16 cellular contexts compared by ENCODE assay signal in the genomic region with DNA sequence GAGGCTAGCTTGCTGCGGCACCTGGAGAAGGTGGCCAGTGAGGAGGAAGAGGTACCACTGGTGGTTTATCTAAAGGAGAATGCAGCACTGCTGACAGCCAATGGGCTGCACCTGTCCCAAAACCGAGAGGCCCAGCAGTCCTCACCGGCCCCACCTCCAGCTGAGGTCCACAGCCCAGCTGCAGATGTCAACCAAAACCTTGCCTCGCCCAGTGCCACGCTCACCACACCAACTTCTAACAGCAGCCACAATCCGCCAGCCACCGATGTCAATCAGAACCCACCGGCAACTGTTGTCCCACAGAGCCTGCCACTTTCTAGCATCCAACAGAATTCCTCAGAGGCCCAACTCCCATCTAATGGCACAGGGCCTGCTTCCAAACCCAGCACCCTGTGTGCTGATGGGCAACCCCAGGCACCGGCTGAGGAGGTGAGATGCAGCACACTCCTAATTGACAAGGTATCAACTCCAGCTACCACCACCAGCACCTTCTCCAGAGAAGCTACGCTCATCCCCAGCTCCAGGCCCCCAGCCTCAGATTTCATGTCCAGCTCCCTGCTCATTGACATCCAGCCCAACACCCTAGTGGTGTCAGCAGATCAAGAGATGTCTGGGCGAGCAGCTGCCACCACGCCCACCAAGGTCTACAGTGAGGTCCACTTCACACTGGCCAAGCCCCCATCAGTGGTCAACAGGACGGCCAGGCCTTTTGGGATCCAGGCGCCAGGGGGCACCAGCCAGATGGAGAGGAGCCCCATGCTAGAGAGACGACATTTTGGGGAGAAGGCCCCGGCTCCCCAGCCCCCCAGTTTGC. TPM values are rescaled to one million over a fixed set of nuclear protein-coding genes. Genes with fewer than 3 reads are reported as not detected.
DNase-seq lines count a peak whose midpoint lies in the region; ATAC-seq and TF ChIP-seq lines count a peak whose summit lies in the region.
"Had no signal": no experiment of that assay in that cellular context is flagged by ENCODE, and none has a peak within 500 bp of the region (broad histone marks: within the 10 kb centered on the region; RNA-seq: fewer than 3 reads in every experiment).

No MANE protein-coding gene starts in this region.

- H3K23ac ChIP-seq in neuronal stem cell (ENCODE audit: low read depth, low read length, poor library complexity), result no peak overlapping the region

- DNase-seq in SJCRH30 (peak; percentile 83 to 87), esophagus squamous epithelium (lab: John Stamatoyannopoulos, UW) (no peak), neuronal stem cell (ENCODE audit: low spot score) (no peak), tibial artery (peak in 1 of 2 donors; percentile 65)
- DNase-seq: activated CD4-positive, alpha-beta T cell treated with anti-CD3 and anti-CD28 coated beads for 4 hours; activated CD8-positive, alpha-beta memory T cell treated with anti-CD3 and anti-CD28 coated beads, Interleukin-2, amount 10 ng/mL, durations not matched to agents 7 days and 5 days; foreskin melanocyte; NCI-H1436; NCI-H510A treated with DMSO at 0.1 percent for 48 hours; stimulated activated CD4-positive, alpha-beta T cell treated with anti-CD3 and anti-CD28 coated beads, Interleukin-15, amount 100 ng/mL, for 24 hours; T-helper 1 cell had no signal

- H3K4me3 Mint-ChIP-seq in stimulated activated memory B cell treated with anti-CD40 and anti-IgM and Interleukin-4, amounts not matched to agents 10 μg/mL and 1 μg/mL and 100 μg/mL, for 72 hours, result no peak overlapping the region
- H3K4me3 Mint-ChIP-seq: activated CD8-positive, alpha-beta memory T cell treated with anti-CD3 and anti-CD28 coated beads, Interleukin-2, amount 10 ng/mL, durations not matched to agents 7 days and 5 days had no signal

- peak overlapping the region; percentile 62 for H2BK5ac ChIP-seq in neuronal stem cell (ENCODE audit: low read length)

- peak overlapping the region; percentile 75 for H2BK12ac ChIP-seq in neuronal stem cell (ENCODE audit: low read length)

- peak overlapping the region; percentile 24 for H3K9ac ChIP-seq in neuronal stem cell (ENCODE audit: low read depth, low read length, poor library complexity)

- no peak overlapping the region for H4K8ac ChIP-seq in neuronal stem cell (ENCODE audit: low read depth, low read length)

- H3K9me3 ChIP-seq in SJCRH30 (replicated peaks) (no peaks in the 10 kb centered on the region), esophagus squamous epithelium (no peaks in the 10 kb centered on the region), neuronal stem cell (replicated peaks in 1 of 2; ENCODE audit: control insufficient read depth in 2 of 2, insufficient read depth in 1 of 2, low read depth in 1 of 2, low read length in 2 of 2) (no peaks in the 10 kb centered on the region), tibial artery (no peaks in the 10 kb centered on the region)

- no peak overlapping the region for H3K27ac Mint-ChIP-seq in stimulated activated memory B cell treated with anti-CD40 and anti-IgM and Interleukin-4, amounts not matched to agents 10 μg/mL and 1 μg/mL and 100 μg/mL, for 72 hours
- H3K27ac Mint-ChIP-seq: activated CD8-positive, alpha-beta memory T cell treated with anti-CD3 and anti-CD28 coated beads, Interleukin-2, amount 10 ng/mL, durations not matched to agents 7 days and 5 days had no signal

- WGBS in esophagus squamous epithelium, 2 donors, result 86 to 95% methylated on average over 3 to 8 of the region's 16 CpGs
- no CpG with 5 or more reads among the region's 16 CpGs for WGBS in neuronal stem cell (ENCODE audit: extremely low coverage in 2 of 2, insufficient read length in 2 of 2, insufficient replicate concordance in 1 of 2), 2 donors

- H2AK5ac ChIP-seq in neuronal stem cell (ENCODE audit: low read depth, low read length), result peak overlapping the region; percentile 99

- H3K79me1 ChIP-seq in neuronal stem cell (ENCODE audit: low read depth, low read length), result no peaks in the 10 kb centered on the region

- no peak overlapping the region for H4K91ac ChIP-seq in neuronal stem cell (ENCODE audit: low read depth, low read length, poor library complexity)

- H3K4me2 ChIP-seq in neuronal stem cell (ENCODE audit: insufficient read depth, low read length, poor library complexity, severe bottlenecking), result no peak overlapping the region

- H3K14ac ChIP-seq in neuronal stem cell (ENCODE audit: low read length), result no peak overlapping the region

- H3K4me1 ChIP-seq in SJCRH30 (peaks cover 57% of the 10 kb centered on the region), esophagus squamous epithelium (peaks cover 0 to 76% (median 45%) of the 10 kb centered on the region in 3 donors), neuronal stem cell (ENCODE audit: control insufficient read depth in 2 of 2, insufficient read depth in 1 of 2, low read depth in 1 of 2, low read length in 2 of 2) (peaks cover 27 to 46% of the 10 kb centered on the region in 2 donors), tibial artery (peaks cover 3 to 100% (median 85%) of the 10 kb centered on the region in 4 donors)

- no peaks in the 10 kb centered on the region for H3K27me3 Mint-ChIP-seq in stimulated activated memory B cell treated with anti-CD40 and anti-IgM and Interleukin-4, amounts not matched to agents 10 μg/mL and 1 μg/mL and 100 μg/mL, for 72 hours

- H3K9me3 Mint-ChIP-seq in stimulated activated memory B cell treated with anti-CD40 and anti-IgM and Interleukin-4, amounts not matched to agents 10 μg/mL and 1 μg/mL and 100 μg/mL, for 72 hours, result no peaks in the 10 kb centered on the region

- peaks cover 32% of the 10 kb centered on the region for H3K36me3 Mint-ChIP-seq in stimulated activated memory B cell treated with anti-CD40 and anti-IgM and Interleukin-4, amounts not matched to agents 10 μg/mL and 1 μg/mL and 100 μg/mL, for 72 hours
- H3K36me3 Mint-ChIP-seq: activated CD8-positive, alpha-beta memory T cell treated with anti-CD3 and anti-CD28 coated beads, Interleukin-2, amount 10 ng/mL, durations not matched to agents 7 days and 5 days had no signal

- H3K36me3 ChIP-seq in SJCRH30, result peaks cover 7% of the 10 kb centered on the region; the same call in 1 of the 2 replicates
- H3K36me3 ChIP-seq in esophagus squamous epithelium, result peaks cover 0 to 32% (median 19%) of the 10 kb centered on the region in 3 donors
- no peaks in the 10 kb centered on the region for H3K36me3 ChIP-seq in neuronal stem cell (replicated peaks in 1 of 2; ENCODE audit: control insufficient read depth in 2 of 2, insufficient read depth in 2 of 2, low read length in 2 of 2)
- peaks cover 22 to 36% (median 34%) of the 10 kb centered on the region in 3 donors for H3K36me3 ChIP-seq in tibial artery

- no peak overlapping the region for H3K4me3 ChIP-seq in SJCRH30
- H3K4me3 ChIP-seq in esophagus squamous epithelium, result no peak overlapping the region
- H3K4me3 ChIP-seq in neuronal stem cell (ENCODE audit: low read length in 2 of 2), result no peak overlapping the region
- H3K4me3 ChIP-seq in tibial artery, result peak overlapping the region in 1 of 2 donors; percentile 16

- no peak for TF ChIP-seq POLR2A in esophagus squamous epithelium (IDR thresholded peaks at IDR 0.05)

- peaks cover 19% of the 10 kb centered on the region for H3K4me1 Mint-ChIP-seq in stimulated activated memory B cell treated with anti-CD40 and anti-IgM and Interleukin-4, amounts not matched to agents 10 μg/mL and 1 μg/mL and 100 μg/mL, for 72 hours
- H3K4me1 Mint-ChIP-seq: activated CD8-positive, alpha-beta memory T cell treated with anti-CD3 and anti-CD28 coated beads, Interleukin-2, amount 10 ng/mL, durations not matched to agents 7 days and 5 days had no signal

- peak overlapping the region; percentile 55 for H3K27ac ChIP-seq in SJCRH30
- peak overlapping the region in 3 of 4 donors; percentile 30 to 63 (median 39) for H3K27ac ChIP-seq in esophagus squamous epithelium
- peak overlapping the region; percentile 50 for H3K27ac ChIP-seq in neuronal stem cell (replicated peaks; ENCODE audit: low read length)
- peak overlapping the region; percentile 77 to 86 for H3K27ac ChIP-seq in tibial artery
- H3K27ac ChIP-seq: epithelial cell of prostate had no signal

- H3K18ac ChIP-seq in neuronal stem cell (ENCODE audit: low read length), result peak overlapping the region; percentile 93

- H3K27me3 ChIP-seq in SJCRH30 (no peaks in the 10 kb centered on the region), esophagus squamous epithelium (no peaks in the 10 kb centered on the region), neuronal stem cell (ENCODE audit: control insufficient read depth in 3 of 3, insufficient read depth in 3 of 3, low read depth in 1 of 3, low read length in 3 of 3) (no peaks in the 10 kb centered on the region), tibial artery (no peaks in the 10 kb centered on the region)

- intact Hi-C loops in esophagus squamous epithelium (cut with DNase I) (no loop called here), tibial artery (cut with DNase I; ENCODE audit: low total_unique reads) (loop anchor here (10.0 kb wide), 1 partner anchor 164 kb away; no protein-coding TSS in a partner anchor)

- H2BK120ac ChIP-seq in neuronal stem cell (ENCODE audit: low read depth, low read length), result peak overlapping the region; percentile 81

- TF ChIP-seq CTCF in esophagus squamous epithelium (IDR thresholded peaks at IDR 0.05), result no peak
- no peak for TF ChIP-seq CTCF in tibial artery (IDR thresholded peaks at IDR 0.05)

- H3K4ac ChIP-seq in neuronal stem cell (ENCODE audit: low read length), result no peak overlapping the region

- H2BK15ac ChIP-seq in neuronal stem cell (ENCODE audit: low read length), result peak overlapping the region; percentile 96

- no peak overlapping the region for H2AFZ ChIP-seq in neuronal stem cell (ENCODE audit: low read length)

- ATAC-seq in HG03280 (IDR thresholded peaks at IDR 0.05; ENCODE audit: unreplicated experiment) (no peak), HG02623 (IDR thresholded peaks at IDR 0.05; ENCODE audit: unreplicated experiment) (no peak)
- no peak for ATAC-seq in stimulated activated memory B cell treated with anti-CD40 and anti-IgM and Interleukin-4, amounts not matched to agents 10 μg/mL and 1 μg/mL and 100 μg/mL, for 72 hours
- ATAC-seq: activated CD8-positive, alpha-beta memory T cell treated with anti-CD3 and anti-CD28 coated beads, Interleukin-2, amount 10 ng/mL, durations not matched to agents 7 days and 5 days had no signal

RNA-seq across cellular contexts. Expression of a gene that starts 8.0 kb away (rescaled TPM):
- total RNA-seq in SJCRH30 (2014; rRNA removed; shearing (Covaris generic)), result 2.3 and 3.2 TPM in 2 replicates
- total RNA-seq in esophagus squamous epithelium, result 1 to 10 TPM; 2.5 to 8.8 (median 5.6) TPM
- 3.8 TPM for polyA plus RNA-seq in neuronal stem cell (2013, experiment 1 of 2)
- polyA plus RNA-seq in neuronal stem cell (2013, experiment 2 of 2), result 3.2 TPM

RNA-seq across cellular contexts. Expression of a gene that starts 12.6 kb away (rescaled TPM):
- total RNA-seq in SJCRH30 (2014; rRNA removed; shearing (Covaris generic)), result 0.02 TPM in 1 of 2 replicates, not detected in the other
- under 1 TPM in 1 of 4 donors, not detected in 3; under 0.01 TPM for total RNA-seq in esophagus squamous epithelium
- 0.57 TPM for polyA plus RNA-seq in neuronal stem cell (2013, experiment 1 of 2)
- 0.47 TPM for polyA plus RNA-seq in neuronal stem cell (2013, experiment 2 of 2)
- total RNA-seq: activated CD8-positive, alpha-beta memory T cell treated with anti-CD3 and anti-CD28 coated beads, Interleukin-2, amount 10 ng/mL, durations not matched to agents 7 days and 5 days; MCF 10A had no signal

RNA-seq across cellular contexts. Expression of a gene that starts 52.4 kb away (rescaled TPM):
- total RNA-seq in SJCRH30 (2014; rRNA removed; shearing (Covaris generic)), result 50.5 and 55.2 TPM in 2 replicates
- total RNA-seq in esophagus squamous epithelium, result 10 to 100 TPM; 22.8 to 38.4 (median 28.8) TPM
- polyA plus RNA-seq in neuronal stem cell (2013, experiment 1 of 2), result 47.8 TPM
- polyA plus RNA-seq in neuronal stem cell (2013, experiment 2 of 2), result 48.0 TPM

Comparison
In these comparisons a context has a peak if more than half of its experiments do, and no peak if none do; other contexts are left out.
1. DNase-seq: peak in SJCRH30 (2 of 2); none in esophagus squamous epithelium (single experiment) and neuronal stem cell (single experiment).
2. Peak in every context shown above with its lines, with median percentiles within 50 percentile points of each other: H3K27ac ChIP-seq.